ENCODE assay signal across 7 cellular contexts in the genomic region with DNA sequence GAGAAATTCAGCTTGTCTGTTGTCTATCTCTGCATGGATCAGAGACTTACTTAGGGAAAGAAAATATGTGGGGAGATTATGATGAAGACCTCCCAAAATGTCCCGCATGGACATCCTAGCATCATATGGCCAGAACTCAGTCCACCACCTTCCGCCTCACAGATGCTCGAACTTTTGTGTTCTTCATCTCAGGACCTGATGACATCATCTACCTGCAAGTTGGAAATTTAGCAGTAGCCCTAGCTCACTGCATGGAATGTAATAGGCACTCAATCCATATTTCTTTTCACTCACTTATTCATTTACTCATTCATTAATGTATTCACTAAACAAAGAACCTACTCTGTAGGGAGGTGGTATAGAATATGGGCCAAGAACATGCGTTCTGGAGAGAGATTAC.
"Had no signal": no experiment of that assay in that cellular context is flagged by ENCODE, and none has a peak within 500 bp of the region (broad histone marks: within the 10 kb centered on the region; RNA-seq: fewer than 3 reads in every experiment).

No MANE protein-coding gene starts in this region.

- H3K27ac ChIP-seq: HL-60, KMS-11 had no signal

- H3K4me1 Mint-ChIP-seq: IgD-negative memory B cell had no signal

- DNase-seq: IMR-90, KBM-7, KG1 had no signal

- H3K27me3 Mint-ChIP-seq: IgD-negative memory B cell had no signal

- H3K4me3 Mint-ChIP-seq: IgD-negative memory B cell had no signal

- FAIRE-seq: HTR-8/SVneo had no signal

- H3K36me3 Mint-ChIP-seq: IgD-negative memory B cell had no signal

- H3K4me2 ChIP-seq: KMS-11 had no signal

- H3K9ac ChIP-seq: KMS-11 had no signal

- H3K27ac Mint-ChIP-seq: IgD-negative memory B cell had no signal
